Comparison of ENCODE assay signal across 32 cellular contexts in the genomic region with DNA sequence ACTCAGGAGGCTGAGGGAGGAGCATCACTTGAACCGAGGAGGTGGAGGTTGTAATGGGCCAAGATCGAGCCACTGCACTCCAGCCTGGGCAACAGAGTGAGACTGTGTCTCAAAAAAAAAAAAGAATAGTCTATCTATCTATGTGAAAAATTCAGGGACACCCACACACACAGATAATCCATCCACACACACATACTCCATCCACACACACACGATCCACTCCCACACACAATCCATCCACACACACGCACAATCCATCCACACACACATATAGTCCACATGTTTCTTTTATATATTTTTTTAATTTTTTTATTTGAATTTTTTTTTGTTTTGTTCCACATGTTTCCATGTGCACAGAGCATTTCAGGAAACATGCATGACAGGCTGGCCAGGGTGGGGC. TPM values are rescaled to one million over a fixed set of nuclear protein-coding genes. Genes with fewer than 3 reads are reported as not detected.
"Had no signal": no experiment of that assay in that cellular context is flagged by ENCODE, and none has a peak within 500 bp of the region (broad histone marks: within the 10 kb centered on the region; RNA-seq: fewer than 3 reads in every experiment).

No MANE protein-coding gene starts in this region.

- H3K27me3 ChIP-seq: pancreas, testis, uterus had no signal

- H3K27ac ChIP-seq: pancreas, prostate gland, skin epidermis, spleen, suprapubic skin, testis, tibial artery, transverse colon, upper lobe of right lung, uterus had no signal

- H3K9me3 ChIP-seq: pancreas, prostate gland, suprapubic skin, testis, tibial artery, transverse colon, upper lobe of right lung, uterus had no signal

- H3K4me2 ChIP-seq: smooth muscle cell had no signal

- FAIRE-seq: pancreas had no signal

- H3K36me3 ChIP-seq: pancreas, prostate gland, spleen, suprapubic skin, tibial artery, transverse colon, upper lobe of right lung, uterus had no signal

- H3K4me3 ChIP-seq: pancreas, prostate gland, skin epidermis, smooth muscle cell, spleen, suprapubic skin, testis, tibial artery, transverse colon, upper lobe of right lung, uterus had no signal

- DNase-seq: naive B cell; naive thymus-derived CD8-positive, alpha-beta T cell; nephron progenitor cell; occipital lobe; right cardiac atrium; spleen; stimulated activated CD4-positive, alpha-beta T cell treated with anti-CD3 and anti-CD28 coated beads, Interleukin-12 subunit alpha, Interleukin-12 subunit beta, amount 100 ng/mL, for 4 hours; stimulated activated CD4-positive, alpha-beta T cell treated with anti-CD3 and anti-CD28 coated beads, Interleukin-1b, Interleukin-23, amount 100 ng/mL, for 48 hours; stimulated activated CD4-positive, alpha-beta T cell treated with anti-CD3 and anti-CD28 coated beads, Interleukin-4, amount 100 ng/mL, for 1 hour; stimulated activated CD4-positive, alpha-beta T cell treated with anti-CD3 and anti-CD28 coated beads, Interleukin-4, amount 100 ng/mL, for 4 hours; stimulated activated CD8-positive, alpha-beta memory T cell treated with anti-CD3 and anti-CD28 coated beads, Interleukin-4, amount 100 ng/mL, for 48 hours; stimulated activated naive CD4-positive, alpha-beta T cell; stimulated activated naive CD8-positive, alpha-beta T cell treated with anti-CD3 and anti-CD28 coated beads, Interleukin-15, amount 100 ng/mL, for 72 hours; stimulated activated naive CD8-positive, alpha-beta T cell treated with anti-CD3 and anti-CD28 coated beads, Interleukin-15, Interleukin-2, amounts not matched to agents 100 U/mL and 50 U/mL, for 24 hours; substantia nigra; testis; tibial artery; transverse colon; upper lobe of right lung; uterus had no signal

- ATAC-seq: naive thymus-derived CD8-positive, alpha-beta T cell; natural killer cell treated with Interleukin-12 subunit alpha and Interleukin-12 subunit beta and Interleukin-15 and Interleukin-18, amount 100 ng/mL, for 72 hours; pancreas; right cardiac atrium; sciatic nerve; stimulated activated memory B cell treated with anti-CD40 and anti-IgM and Interleukin-4, amounts not matched to agents 10 μg/mL and 1 μg/mL and 100 μg/mL, for 72 hours; stimulated activated naive CD8-positive, alpha-beta T cell treated with anti-CD3 and anti-CD28 coated beads, Interleukin-15, amount 100 ng/mL, for 72 hours; stimulated activated naive CD8-positive, alpha-beta T cell treated with anti-CD3 and anti-CD28 coated beads, Interleukin-15, Interleukin-2, amounts not matched to agents 100 U/mL and 50 U/mL, for 24 hours; upper lobe of right lung had no signal

- H3K4me1 ChIP-seq: prostate gland, testis, uterus had no signal

RNA-seq across cellular contexts. Expression of a gene that starts 3.3 kb away (rescaled TPM):
- total RNA-seq: naive thymus-derived CD8-positive, alpha-beta T cell; natural killer cell treated with Interleukin-12 subunit alpha and Interleukin-12 subunit beta and Interleukin-15 and Interleukin-18, amount 100 ng/mL, for 72 hours; neural crest cell; osteocyte; pulmonary artery endothelial cell; smooth muscle cell; urinary bladder; uterus had no signal
- polyA plus RNA-seq: naive thymus-derived CD8-positive, alpha-beta T cell; smooth muscle cell had no signal

RNA-seq across cellular contexts. Expression of a gene that starts 21.8 kb away (rescaled TPM):
- total RNA-seq: naive thymus-derived CD8-positive, alpha-beta T cell had no signal
- polyA plus RNA-seq: naive thymus-derived CD8-positive, alpha-beta T cell had no signal
